Comparison of ENCODE assay signal across 9 cellular contexts in genomic region chr19:41325947-41326706, GRCh38. TPM values are rescaled to one million over a fixed set of nuclear protein-coding genes. Genes with fewer than 3 reads are reported as not detected.
DNase-seq lines count a peak whose midpoint lies in the region; ATAC-seq, FAIRE-seq and TF ChIP-seq lines count a peak whose summit lies in the region.
"Had no signal": no experiment of that assay in that cellular context is flagged by ENCODE, and none has a peak within 500 bp of the region (broad histone marks: within the 10 kb centered on the region; RNA-seq: fewer than 3 reads in every experiment).

No MANE protein-coding gene starts in this region.

- H2AFZ ChIP-seq in OCI-LY1 (ENCODE audit: low read length) = no peak overlapping the region

- peaks cover 49% of the 10 kb centered on the region for H3K4me1 Mint-ChIP-seq in mesothelial cell of epicardium

- no peaks in the 10 kb centered on the region for H3K9me3 Mint-ChIP-seq in mesothelial cell of epicardium

- peak; percentile 85 for FAIRE-seq in GM12892 (lab: Jason Lieb, UNC)
- FAIRE-seq: TTC549 had no signal

- peak overlapping the region; percentile 71; the same call in 1 of the 2 replicates for H3K9ac ChIP-seq in OCI-LY1 (ENCODE audit: low read length)

- peaks cover 2% of the 10 kb centered on the region for H3K36me3 Mint-ChIP-seq in mesothelial cell of epicardium

- peak overlapping the region; percentile 62 for H3K27ac Mint-ChIP-seq in mesothelial cell of epicardium

- H3K4me3 Mint-ChIP-seq in mesothelial cell of epicardium = peak overlapping the region; percentile 59

- H3K9me2 ChIP-seq in OCI-LY1 (ENCODE audit: low read depth, low read length) = no peaks in the 10 kb centered on the region

- DNase-seq in GM12892 (ENCODE audit: insufficient read length) (no peak), dorsolateral prefrontal cortex (peak in 3 of 10 donors; percentile 21 to 72 (median 56)), mesothelial cell of epicardium (ENCODE audit: low spot score in 2 of 2, unreplicated experiment in 2 of 2) (no peak), vagina (ENCODE audit: extremely low spot score in 2 of 2) (no peak), NK-92 (lab: John Stamatoyannopoulos, UW; ENCODE audit: unreplicated experiment) (no peak), NCI-H2171 treated with DMSO at 0.1 percent for 48 hours (lab: John Stamatoyannopoulos, UW) (no peak)

- no peak for ATAC-seq in GM19463 (IDR thresholded peaks at IDR 0.05; ENCODE audit: unreplicated experiment)

- H3K27me3 ChIP-seq in OCI-LY1 (ENCODE audit: insufficient read depth, low read length) (no peaks in the 10 kb centered on the region), dorsolateral prefrontal cortex (peaks cover 0 to 12% (median 0%) of the 10 kb centered on the region in 45 donors), vagina (no peaks in the 10 kb centered on the region)

- TF ChIP-seq POLR2A in GM12892 (IDR thresholded peaks at IDR 0.05; ENCODE audit: low read depth, low read length) = no peak; the same call in 1 of the 2 replicates
- TF ChIP-seq POLR2A in vagina (IDR thresholded peaks at IDR 0.05) = no peak

- no peaks in the 10 kb centered on the region for H3K79me2 ChIP-seq in OCI-LY1 (ENCODE audit: insufficient read depth, low read length)

- no peaks in the 10 kb centered on the region for H3K9me3 ChIP-seq in OCI-LY1 (ENCODE audit: low read length)
- no peaks in the 10 kb centered on the region for H3K9me3 ChIP-seq in vagina

- no peak for TF ChIP-seq CTCF in OCI-LY1 (IDR thresholded peaks at IDR 0.05; ENCODE audit: low read length)
- no peak for TF ChIP-seq CTCF in dorsolateral prefrontal cortex (IDR thresholded peaks at IDR 0.05 in 54 of 56, conservative IDR thresholded peaks at IDR 0.05 in 2 of 56; ENCODE audit: low read depth in 1 of 56, partially characterized antibody in 56 of 56)
- TF ChIP-seq CTCF in mesothelial cell of epicardium (IDR thresholded peaks at IDR 0.05; ENCODE audit: unreplicated experiment) = no peak
- TF ChIP-seq CTCF in vagina (IDR thresholded peaks at IDR 0.05) = no peak

- H3F3A ChIP-seq in OCI-LY1 (ENCODE audit: insufficient read depth, low read length) = 0 out of 2 replicates have a peak, but pooled peaks cover 4% of the 10 kb centered on the region

- H3K4me2 ChIP-seq in OCI-LY1 (ENCODE audit: low read length) = peak overlapping the region; percentile 75

- H3K27me3 Mint-ChIP-seq in mesothelial cell of epicardium (ENCODE audit: low read depth) = peaks cover 6% of the 10 kb centered on the region

- H4K20me1 ChIP-seq in OCI-LY1 (ENCODE audit: insufficient read depth, low read length) = no peaks in the 10 kb centered on the region

- peaks cover 35% of the 10 kb centered on the region for H3K36me3 ChIP-seq in OCI-LY1 (ENCODE audit: insufficient read depth, low read length)
- peaks cover 0 to 19% of the 10 kb centered on the region in 2 donors for H3K36me3 ChIP-seq in vagina

- intact Hi-C loops in dorsolateral prefrontal cortex (cut with DNase I) (no loop called here), vagina (cut with DNase I) (no loop called here)

- peak overlapping the region; percentile 85 for H3K27ac ChIP-seq in OCI-LY1 (ENCODE audit: low read depth, low read length, poor library complexity, severe bottlenecking)
- peak overlapping the region in 58 of 59 donors; percentile 33 to 94 (median 85) for H3K27ac ChIP-seq in dorsolateral prefrontal cortex
- peak overlapping the region; percentile 95 for H3K27ac ChIP-seq in vagina

- H3K4me3 ChIP-seq in OCI-LY1 (ENCODE audit: low read depth, low read length, poor library complexity, severe bottlenecking) (peak overlapping the region; percentile 56), dorsolateral prefrontal cortex (peak overlapping the region in 56 of 59 donors; percentile 5 to 57 (median 40)), vagina (peak overlapping the region; percentile 16 to 40)

- peaks cover 37% of the 10 kb centered on the region for H3K4me1 ChIP-seq in OCI-LY1 (ENCODE audit: insufficient read depth, low read length, severe bottlenecking)
- peaks cover 80% of the 10 kb centered on the region for H3K4me1 ChIP-seq in vagina

RNA-seq across cellular contexts. Expression of gene CCDC97, which starts 16.2 kb away (rescaled TPM):
- 12.6 TPM for polyA plus RNA-seq in GM12892 (2012; ENCODE audit: missing spikeins)
- 10 to 100 TPM; 18.1 to 45.4 (median 26.0) TPM for total RNA-seq in dorsolateral prefrontal cortex
- 40.5 to 41.9 TPM (median 40.6 TPM) in 3 replicates for total RNA-seq in mesothelial cell of epicardium
- total RNA-seq in vagina = 16.9 TPM

RNA-seq across cellular contexts. Expression of gene TGFB1, which starts 27.6 kb away (rescaled TPM):
- polyA plus RNA-seq in GM12892 (2012; ENCODE audit: missing spikeins) = 23.4 TPM
- total RNA-seq in dorsolateral prefrontal cortex = 10 to 100 TPM in 104 of 120 experiments, 1 to 10 TPM in 16; 4.3 to 34.6 (median 13.8) TPM
- 24.9 to 26.5 TPM (median 25.2 TPM) in 3 replicates for total RNA-seq in mesothelial cell of epicardium
- total RNA-seq in vagina = 53.3 TPM

RNA-seq across cellular contexts. Expression of gene B9D2, which starts 37.8 kb away (rescaled TPM):
- polyA plus RNA-seq in GM12892 (2012; ENCODE audit: missing spikeins) = 3.5 TPM
- total RNA-seq in dorsolateral prefrontal cortex (10 to 100 TPM in 4 of 120 experiments, 1 to 10 TPM in 116; 3.0 to 12.9 (median 6.6) TPM), mesothelial cell of epicardium (4.8 to 5.6 TPM (median 5.5 TPM) in 3 replicates), vagina (not detected)

RNA-seq across cellular contexts. Expression of gene TMEM91, which starts 50.2 kb away (rescaled TPM):
- 5.3 TPM for polyA plus RNA-seq in GM12892 (2012; ENCODE audit: missing spikeins)
- total RNA-seq in dorsolateral prefrontal cortex = 10 to 100 TPM in 118 of 120 experiments, 1 to 10 TPM in 2; 8.6 to 26.9 (median 16.5) TPM
- 16.2 to 19.7 TPM (median 18.3 TPM) in 3 replicates for total RNA-seq in mesothelial cell of epicardium
- 34.4 TPM for total RNA-seq in vagina
